In the genomic region with DNA sequence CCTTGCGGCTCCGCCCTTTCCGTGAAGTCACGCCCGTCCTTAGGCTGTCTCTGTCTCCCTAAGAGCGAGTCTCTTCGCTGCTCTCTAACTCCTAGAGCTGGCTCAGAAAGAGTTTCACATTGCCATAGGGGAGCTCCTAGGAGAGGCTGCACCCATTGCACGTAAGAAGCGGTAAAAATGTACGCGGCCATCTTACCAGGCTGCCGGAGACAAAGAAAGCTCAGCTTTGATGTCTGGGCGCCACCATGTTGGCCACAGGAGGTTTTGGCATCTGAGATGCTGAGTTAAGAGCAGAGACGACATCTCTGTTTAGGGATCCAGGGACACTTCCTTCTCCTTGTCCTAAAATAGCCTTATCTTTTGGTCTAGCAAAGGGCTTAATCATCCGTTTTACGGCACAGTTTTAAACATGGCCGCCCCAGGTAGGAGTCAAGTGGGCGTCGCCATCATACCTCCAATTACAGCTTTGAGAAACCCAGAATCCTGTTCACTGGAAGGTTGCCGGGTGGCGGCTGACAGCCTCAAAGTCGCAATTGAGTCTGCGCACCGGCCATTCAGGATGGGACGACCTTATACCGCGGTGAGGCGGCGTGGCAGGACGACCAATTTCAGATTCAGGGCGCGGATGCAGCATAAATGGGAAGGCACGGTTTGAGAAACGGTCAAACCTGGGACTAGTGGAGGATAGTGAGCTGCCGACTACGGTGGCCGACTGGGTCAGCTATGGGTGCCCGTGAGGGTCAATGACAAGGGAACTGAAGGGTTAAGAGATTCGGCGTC, we compare ENCODE assay signal across 8 cellular contexts. TPM values are rescaled to one million over a fixed set of nuclear protein-coding genes. Genes with fewer than 3 reads are reported as not detected.
A peak's percentile ranks its signal among the peaks of the same experiment; 100 is the strongest.
DNase-seq lines count a peak whose midpoint lies in the region; ATAC-seq and TF ChIP-seq lines count a peak whose summit lies in the region.

Gene ZNF793, plus strand, starts transcription at position 553 of the 780 bp plus-strand sequence. CDS start 16,501 bp downstream, outside the sequence.

- no peak for TF ChIP-seq CTCF in MCF 10A (IDR thresholded peaks at IDR 0.05; ENCODE audit: unreplicated experiment)
- TF ChIP-seq CTCF in colonic mucosa (IDR thresholded peaks at IDR 0.05): no peak

- in situ Hi-C loops in T47D (cut with HindIII; ENCODE audit: low pct_unique_long_range_greater_than_20kb, low sequenced_read_pairs): no loop called here

- H3K9me3 ChIP-seq in colonic mucosa: no peaks in the 10 kb centered on the region

- H3K27ac ChIP-seq in colonic mucosa: peak within 1 kb of the TSS; percentile 82

- intact Hi-C loops in MCF 10A (cut with micrococcal nuclease) (no loop called here), colonic mucosa (cut with DNase I) (no loop called here), left colon (cut with DNase I, micrococcal nuclease) (no loop called here)

- H3K27me3 ChIP-seq in colonic mucosa: no peaks in the 10 kb centered on the region

- H3K9ac ChIP-seq in colonic mucosa (ENCODE audit: low read depth in 2 of 2, low read length in 2 of 2): peak within 1 kb of the TSS; percentile 44 to 88

- BruUV-seq in MCF 10A (replicated peaks; lab: Mats Ljungman, UMichigan): no TSS peak

- H3K4me3 Mint-ChIP-seq in MCF 10A (ENCODE audit: unreplicated experiment): no peak within 1 kb of the TSS

- H3K4me1 Mint-ChIP-seq in MCF 10A (ENCODE audit: insufficient read depth, unreplicated experiment): no peaks in the 10 kb centered on the region

- no peaks in the 10 kb centered on the region for H3K4me1 ChIP-seq in colonic mucosa

- CTCF ChIA-PET in MCF 10A (lab: Yijun Ruan, JAX): no interaction called here

- H3K27ac Mint-ChIP-seq in MCF 10A (ENCODE audit: low read depth, unreplicated experiment): no peak within 1 kb of the TSS

- ATAC-seq in left colon: peak; percentile 95
- no peak for ATAC-seq in HG03196 (IDR thresholded peaks at IDR 0.05; ENCODE audit: unreplicated experiment)

- H3K36me3 ChIP-seq in colonic mucosa: no peaks in the 10 kb centered on the region

- peak within 1 kb of the TSS; percentile 64 for H3K4me3 ChIP-seq in colonic mucosa

- H3K36me3 Mint-ChIP-seq in MCF 10A (ENCODE audit: insufficient read depth, unreplicated experiment): no peaks in the 10 kb centered on the region

- H3K27me3 Mint-ChIP-seq in MCF 10A (ENCODE audit: insufficient read depth, unreplicated experiment): no peaks in the 10 kb centered on the region

- POLR2A ChIA-PET in MCF 10A (lab: Yijun Ruan, JAX): no interaction called here

- DNase-seq in T47D (ENCODE audit: low read depth in 1 of 2, low spot score in 1 of 2) (peak; percentile 45 to 91), MCF 10A (ENCODE audit: unreplicated experiment) (no peak), NCI-H2029 (lab: John Stamatoyannopoulos, UW) (peak; percentile 86), colonic mucosa (peak; percentile 80), left colon (peak; percentile 80 to 82)
- DNase-seq in activated CD4-positive, alpha-beta T cell treated with anti-CD3 and anti-CD28 coated beads for 24 hours (ENCODE audit: low read depth in 2 of 2): peak; percentile 67 to 70
- DNase-seq in stimulated activated CD4-positive, alpha-beta T cell treated with anti-CD3 and anti-CD28 coated beads, Interleukin-15, amount 100 ng/mL, for 48 hours (ENCODE audit: low read depth in 2 of 2): peak; percentile 63 to 68

- peaks cover 23% of the 10 kb centered on the region for H3K9me3 Mint-ChIP-seq in MCF 10A (ENCODE audit: unreplicated experiment)

RNA-seq across cellular contexts. Expression of gene ZNF793, which starts in this region (rescaled TPM):
- total RNA-seq in MCF 10A (2022) (not detected in 2 replicates), colonic mucosa (1 to 10 TPM; 1.6 to 2.9 TPM), left colon (1 to 10 TPM; 2.6 to 3.2 TPM)
